In genomic region chr18:46468431-46469180, GRCh38 we compare ENCODE assay signal across 1 cellular context.
TF ChIP-seq lines count a peak whose summit lies in the region.

No MANE protein-coding gene starts in this region.

TF ChIP-seq in H1, 55 proteins besides CTCF, POLR2A, EP300 and RAD21:
- no peak for TF ChIP-seq TBP (IDR thresholded peaks at IDR 0.05; ENCODE audit: low read depth, low read length)
- no peak for TF ChIP-seq SP2 (IDR thresholded peaks at IDR 0.05; ENCODE audit: low read length)
- TF ChIP-seq MAX (IDR thresholded peaks at IDR 0.05): no peak
- no peak for TF ChIP-seq PHF8 (conservative IDR thresholded peaks at IDR 0.05; ENCODE audit: low read depth, low read length)
- TF ChIP-seq HDAC6 (IDR thresholded peaks at IDR 0.05; ENCODE audit: low read depth, low read length): no peak
- TF ChIP-seq HDAC2 (IDR thresholded peaks at IDR 0.05; ENCODE audit: borderline replicate concordance in 1 of 2, low read depth in 2 of 2, low read length in 2 of 2): no peak
- TF ChIP-seq E2F6 (IDR thresholded peaks at IDR 0.05): no peak
- TF ChIP-seq BCL11A (IDR thresholded peaks at IDR 0.05; ENCODE audit: low read depth in 2 of 2, low read length in 2 of 2): no peak
- no peak for TF ChIP-seq JUND (IDR thresholded peaks at IDR 0.05; ENCODE audit: low read length)
- TF ChIP-seq ZNF274 (IDR thresholded peaks at IDR 0.05; ENCODE audit: borderline replicate concordance, extremely low read depth, low read length): no peak
- TF ChIP-seq TAF7 (optimal IDR thresholded peaks at IDR 0.05; ENCODE audit: borderline replicate concordance, low read depth, low read length): no peak
- TF ChIP-seq RFX5 (IDR thresholded peaks at IDR 0.05; ENCODE audit: borderline replicate concordance, low read depth, low read length): no peak
- no peak for TF ChIP-seq NANOG (IDR thresholded peaks at IDR 0.05; ENCODE audit: insufficient read depth, low read depth, low read length, poor library complexity, severe bottlenecking)
- no peak for TF ChIP-seq CHD1 (IDR thresholded peaks at IDR 0.05; ENCODE audit: low read depth, low read length)
- no peak for TF ChIP-seq BACH1 (IDR thresholded peaks at IDR 0.05; ENCODE audit: low read length)
- TF ChIP-seq CHD2 (IDR thresholded peaks at IDR 0.05; ENCODE audit: low read length): no peak
- no peak for TF ChIP-seq BRCA1 (IDR thresholded peaks at IDR 0.05; ENCODE audit: low read depth, low read length)
- TF ChIP-seq SIN3A (conservative IDR thresholded peaks at IDR 0.05 in 1 of 2, IDR thresholded peaks at IDR 0.05 in 1 of 2; ENCODE audit: low read depth in 1 of 2, low read length in 2 of 2): no peak
